In genomic region chr1:42925132-42925769, GRCh38 we compare ENCODE assay signal across 8 cellular contexts. TPM values are rescaled to one million over a fixed set of nuclear protein-coding genes. Genes with fewer than 3 reads are reported as not detected.
DNase-seq lines count a peak whose midpoint lies in the region; ATAC-seq and TF ChIP-seq lines count a peak whose summit lies in the region.

No MANE protein-coding gene starts in this region.

- H3K27me3 Mint-ChIP-seq in Caco-2 (ENCODE audit: insufficient read depth, unreplicated experiment) = no peaks in the 10 kb centered on the region
- H3K27me3 Mint-ChIP-seq in natural killer cell treated with Interleukin-12 subunit alpha and Interleukin-12 subunit beta and Interleukin-15 and Interleukin-18, amount 100 ng/mL, for 72 hours = no peaks in the 10 kb centered on the region

- no peak overlapping the region for H3K27ac ChIP-seq in mammary epithelial cell (ENCODE audit: insufficient read depth, low read depth, low read length)

- no peak overlapping the region for H2AFZ ChIP-seq in mammary epithelial cell (ENCODE audit: low read depth, low read length)

- peak overlapping the region; percentile 32 for H3K4me2 ChIP-seq in mammary epithelial cell (ENCODE audit: insufficient read depth, low read depth, low read length)

- H3K36me3 ChIP-seq in Caco-2 (ENCODE audit: control insufficient read depth, insufficient read depth, low read length) = peaks cover 6% of the 10 kb centered on the region
- H3K36me3 ChIP-seq in mammary epithelial cell (ENCODE audit: insufficient read depth, low read length) = peaks cover 47% of the 10 kb centered on the region
- peaks cover 49% of the 10 kb centered on the region for H3K36me3 ChIP-seq in HAP-1 (replicated peaks)

- no peak for TF ChIP-seq CTCF in Caco-2 (IDR thresholded peaks at IDR 0.05; ENCODE audit: insufficient read depth in 1 of 2, low read depth in 1 of 2, low read length in 1 of 2, severe bottlenecking in 1 of 2, unreplicated experiment in 1 of 2)
- TF ChIP-seq CTCF in mammary epithelial cell (conservative IDR thresholded peaks at IDR 0.05 in 1 of 2, IDR thresholded peaks at IDR 0.05 in 1 of 2; ENCODE audit: extremely low read depth in 1 of 2, insufficient read depth in 1 of 2, low read depth in 1 of 2, low read length in 2 of 2) = no peak

- no peaks in the 10 kb centered on the region for H3K9me3 Mint-ChIP-seq in Caco-2 (ENCODE audit: unreplicated experiment)
- H3K9me3 Mint-ChIP-seq in natural killer cell treated with Interleukin-12 subunit alpha and Interleukin-12 subunit beta and Interleukin-15 and Interleukin-18, amount 100 ng/mL, for 72 hours = no peaks in the 10 kb centered on the region

- peak overlapping the region; percentile 32 for H3K9ac ChIP-seq in mammary epithelial cell (ENCODE audit: insufficient read depth, low read length)

- H3K27ac Mint-ChIP-seq in Caco-2 (ENCODE audit: unreplicated experiment) = peak overlapping the region; percentile 58
- peak overlapping the region; percentile 72 to 80 for H3K27ac Mint-ChIP-seq in natural killer cell treated with Interleukin-12 subunit alpha and Interleukin-12 subunit beta and Interleukin-15 and Interleukin-18, amount 100 ng/mL, for 72 hours

- no peak overlapping the region for H3K4me3 ChIP-seq in Caco-2 (ENCODE audit: low read depth, low read length)
- H3K4me3 ChIP-seq in mammary epithelial cell (replicated peaks in 1 of 3; ENCODE audit: insufficient read depth in 1 of 3, low read depth in 2 of 3, low read length in 3 of 3) = peak overlapping the region in 1 of 3 experiments; percentile 5
- H3K4me3 ChIP-seq in HAP-1 = no peak overlapping the region

- CTCF ChIA-PET in Caco-2 (lab: Charles Lee) (interaction anchor here (1.2 kb wide), 1 partner anchor 148 kb away, joined by 3 read pairs; no protein-coding TSS in a partner anchor), mammary epithelial cell (lab: Charles Lee; ENCODE audit: low non-redundant PET) (interaction anchor here (0.9 kb wide), 1 partner anchor 148 kb away, joined by 5 read pairs; no protein-coding TSS in a partner anchor)

- H3K27me3 ChIP-seq in Caco-2 (replicated peaks; ENCODE audit: control insufficient read depth, insufficient read depth, low read length) = no peaks in the 10 kb centered on the region
- no peaks in the 10 kb centered on the region for H3K27me3 ChIP-seq in mammary epithelial cell (ENCODE audit: insufficient read depth, low read length)
- H3K27me3 ChIP-seq in HAP-1 (ENCODE audit: low read depth) = no peaks in the 10 kb centered on the region

- peaks cover 30% of the 10 kb centered on the region for H3K79me2 ChIP-seq in mammary epithelial cell (ENCODE audit: insufficient read depth, low read length)

- H3K4me3 Mint-ChIP-seq in Caco-2 (ENCODE audit: unreplicated experiment) = peak overlapping the region; percentile 51
- H3K4me3 Mint-ChIP-seq in natural killer cell treated with Interleukin-12 subunit alpha and Interleukin-12 subunit beta and Interleukin-15 and Interleukin-18, amount 100 ng/mL, for 72 hours = peak overlapping the region; percentile 87

- 53% methylated on average over 3 of the region's 3 CpGs for WGBS in mammary epithelial cell (ENCODE audit: low coverage, missing lambda C conversion rate)

- no peak for ATAC-seq in natural killer cell treated with Interleukin-12 subunit alpha and Interleukin-12 subunit beta and Interleukin-15 and Interleukin-18, amount 100 ng/mL, for 72 hours
- no peak for ATAC-seq in HG03025 (IDR thresholded peaks at IDR 0.05; ENCODE audit: low FRiP score, unreplicated experiment)

- POLR2A ChIA-PET in Caco-2 (lab: Charles Lee) = no interaction called here

- H3K4me1 Mint-ChIP-seq in Caco-2 (ENCODE audit: low read depth, unreplicated experiment) = peaks cover 42% of the 10 kb centered on the region
- peaks cover 41 to 56% of the 10 kb centered on the region in 2 donors for H3K4me1 Mint-ChIP-seq in natural killer cell treated with Interleukin-12 subunit alpha and Interleukin-12 subunit beta and Interleukin-15 and Interleukin-18, amount 100 ng/mL, for 72 hours (ENCODE audit: low read depth in 2 of 2)

- no peaks in the 10 kb centered on the region for H4K20me1 ChIP-seq in mammary epithelial cell (ENCODE audit: insufficient read depth, low read length)

- H3K4me1 ChIP-seq in Caco-2 (peaks cover 12% of the 10 kb centered on the region), mammary epithelial cell (ENCODE audit: insufficient read depth, low read length) (peaks cover 36% of the 10 kb centered on the region), HAP-1 (no peaks in the 10 kb centered on the region)

- peaks cover 92% of the 10 kb centered on the region for H3K36me3 Mint-ChIP-seq in Caco-2 (ENCODE audit: insufficient read depth, unreplicated experiment)
- H3K36me3 Mint-ChIP-seq in natural killer cell treated with Interleukin-12 subunit alpha and Interleukin-12 subunit beta and Interleukin-15 and Interleukin-18, amount 100 ng/mL, for 72 hours = peaks cover 29% of the 10 kb centered on the region

- dilution Hi-C loops in mammary epithelial cell (cut with HindIII; ENCODE audit: low sequenced_read_pairs) = loop anchor here (5.0 kb wide), 1 partner anchor 132 kb away; no protein-coding TSS in a partner anchor

- no peaks in the 10 kb centered on the region for H3K9me3 ChIP-seq in Caco-2
- no peaks in the 10 kb centered on the region for H3K9me3 ChIP-seq in mammary epithelial cell (replicated peaks; ENCODE audit: insufficient read depth, low read length)
- no peaks in the 10 kb centered on the region for H3K9me3 ChIP-seq in HAP-1

- BruUV-seq in Caco-2 (replicated peaks; lab: Mats Ljungman, UMichigan) (no TSS peak), mammary epithelial cell (replicated peaks; lab: Mats Ljungman, UMichigan) (no TSS peak)

- intact Hi-C loops in Caco-2 (cut with micrococcal nuclease; ENCODE audit: unreplicated experiment) = no loop called here
- intact Hi-C loops in mammary epithelial cell (cut with micrococcal nuclease) = no loop called here

- DNase-seq in Caco-2 (no peak), LHCN-M2 (ENCODE audit: low read depth) (peak; percentile 28), mammary epithelial cell (no peak), NCI-H446 treated with DMSO at 0.1 percent for 48 hours (lab: John Stamatoyannopoulos, UW) (no peak), HAP-1 (ENCODE audit: low spot score in 2 of 2) (no peak), GM19240 (ENCODE audit: insufficient read length, low spot score) (no peak)
- DNase-seq in natural killer cell treated with Interleukin-12 subunit alpha and Interleukin-12 subunit beta and Interleukin-15 and Interleukin-18, amount 100 ng/mL, for 72 hours (ENCODE audit: low spot score) = no peak

- in situ Hi-C loops in mammary epithelial cell (cut with MboI; ENCODE audit: low sequenced_read_pairs in 2 of 2) (loop anchor here in 1 of 2 donors (10.0 kb wide), 1 partner anchor 150 kb away; no protein-coding TSS in a partner anchor), HAP-1 (cut with MboI; ENCODE audit: low sequenced_read_pairs) (no loop called here)

RNA-seq across cellular contexts. Expression of gene SLC2A1, which starts 33.4 kb away (rescaled TPM):
- total RNA-seq in Caco-2 (2022) (422 and 437 TPM in 2 replicates), LHCN-M2 (2014; rRNA removed) (244 and 317 TPM in 2 replicates), mammary epithelial cell (100 to 1,000 TPM; 471 to 738 TPM)
- 157 TPM for polyA plus RNA-seq in LHCN-M2 (2012)
- 404 TPM for polyA plus RNA-seq in mammary epithelial cell
- 456 TPM for polyA minus RNA-seq in mammary epithelial cell
- 100 to 1,000 TPM; 105 to 131 TPM for total RNA-seq in natural killer cell treated with Interleukin-12 subunit alpha and Interleukin-12 subunit beta and Interleukin-15 and Interleukin-18, amount 100 ng/mL, for 72 hours
